In genomic region chr3:33099109-33099645, GRCh38 we compare ENCODE assay signal across 3 cellular contexts.
TF ChIP-seq lines count a peak whose summit lies in the region.

No MANE protein-coding gene starts in this region.

TF ChIP-seq in SK-N-SH, 30 proteins besides CTCF, POLR2A, EP300 and RAD21:
- TF ChIP-seq TCF12 (IDR thresholded peaks at IDR 0.05) (no peak), MEF2A (IDR thresholded peaks at IDR 0.05; ENCODE audit: borderline replicate concordance, low read depth) (no peak), IRF3 (IDR thresholded peaks at IDR 0.05; ENCODE audit: low read depth, low read length) (no peak), REST (IDR thresholded peaks at IDR 0.05; ENCODE audit: low read depth, low read length) (no peak), FOXJ3 (CRISPR knock-in tag; IDR thresholded peaks at IDR 0.05) (no peak), NFIC (IDR thresholded peaks at IDR 0.05; ENCODE audit: borderline replicate concordance) (no peak), EZH2phosphoT487 (IDR thresholded peaks at IDR 0.05; ENCODE audit: borderline replicate concordance, low read depth) (no peak)
- TF ChIP-seq, protein P1, sequence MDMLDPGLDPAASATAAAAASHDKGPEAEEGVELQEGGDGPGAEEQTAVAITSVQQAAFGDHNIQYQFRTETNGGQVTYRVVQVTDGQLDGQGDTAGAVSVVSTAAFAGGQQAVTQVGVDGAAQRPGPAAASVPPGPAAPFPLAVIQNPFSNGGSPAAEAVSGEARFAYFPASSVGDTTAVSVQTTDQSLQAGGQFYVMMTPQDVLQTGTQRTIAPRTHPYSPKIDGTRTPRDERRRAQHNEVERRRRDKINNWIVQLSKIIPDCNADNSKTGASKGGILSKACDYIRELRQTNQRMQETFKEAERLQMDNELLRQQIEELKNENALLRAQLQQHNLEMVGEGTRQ (IDR thresholded peaks at IDR 0.05; ENCODE audit: borderline replicate concordance, low read depth, low read length): no peak
- TF ChIP-seq, protein P2, sequence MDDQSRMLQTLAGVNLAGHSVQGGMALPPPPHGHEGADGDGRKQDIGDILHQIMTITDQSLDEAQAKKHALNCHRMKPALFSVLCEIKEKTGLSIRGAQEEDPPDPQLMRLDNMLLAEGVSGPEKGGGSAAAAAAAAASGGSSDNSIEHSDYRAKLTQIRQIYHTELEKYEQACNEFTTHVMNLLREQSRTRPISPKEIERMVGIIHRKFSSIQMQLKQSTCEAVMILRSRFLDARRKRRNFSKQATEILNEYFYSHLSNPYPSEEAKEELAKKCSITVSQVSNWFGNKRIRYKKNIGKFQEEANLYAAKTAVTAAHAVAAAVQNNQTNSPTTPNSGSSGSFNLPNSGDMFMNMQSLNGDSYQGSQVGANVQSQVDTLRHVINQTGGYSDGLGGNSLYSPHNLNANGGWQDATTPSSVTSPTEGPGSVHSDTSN (IDR thresholded peaks at IDR 0.05): no peak

TF ChIP-seq in SK-N-SH treated with all-trans-retinoic acid at 6 μM for 48 hours, 23 proteins besides CTCF, POLR2A, EP300 and RAD21:
- TF ChIP-seq ZC3H10 (CRISPR knock-in tag; IDR thresholded peaks at IDR 0.05) (no peak), BACH2 (CRISPR knock-in tag; IDR thresholded peaks at IDR 0.05; ENCODE audit: borderline replicate concordance) (no peak), ZNF70 (CRISPR knock-in tag; IDR thresholded peaks at IDR 0.05) (no peak), TCF4 (CRISPR knock-in tag; IDR thresholded peaks at IDR 0.05; ENCODE audit: borderline replicate concordance) (no peak), TOX (CRISPR knock-in tag; IDR thresholded peaks at IDR 0.05; ENCODE audit: borderline replicate concordance) (no peak), OSR1 (CRISPR knock-in tag; IDR thresholded peaks at IDR 0.05) (no peak), CSDC2 (CRISPR knock-in tag; IDR thresholded peaks at IDR 0.05) (no peak), ZNF8 (CRISPR knock-in tag; IDR thresholded peaks at IDR 0.05) (no peak), ARNTL (CRISPR knock-in tag; IDR thresholded peaks at IDR 0.05; ENCODE audit: borderline replicate concordance, low read depth) (no peak)
- TF ChIP-seq, protein P3, sequence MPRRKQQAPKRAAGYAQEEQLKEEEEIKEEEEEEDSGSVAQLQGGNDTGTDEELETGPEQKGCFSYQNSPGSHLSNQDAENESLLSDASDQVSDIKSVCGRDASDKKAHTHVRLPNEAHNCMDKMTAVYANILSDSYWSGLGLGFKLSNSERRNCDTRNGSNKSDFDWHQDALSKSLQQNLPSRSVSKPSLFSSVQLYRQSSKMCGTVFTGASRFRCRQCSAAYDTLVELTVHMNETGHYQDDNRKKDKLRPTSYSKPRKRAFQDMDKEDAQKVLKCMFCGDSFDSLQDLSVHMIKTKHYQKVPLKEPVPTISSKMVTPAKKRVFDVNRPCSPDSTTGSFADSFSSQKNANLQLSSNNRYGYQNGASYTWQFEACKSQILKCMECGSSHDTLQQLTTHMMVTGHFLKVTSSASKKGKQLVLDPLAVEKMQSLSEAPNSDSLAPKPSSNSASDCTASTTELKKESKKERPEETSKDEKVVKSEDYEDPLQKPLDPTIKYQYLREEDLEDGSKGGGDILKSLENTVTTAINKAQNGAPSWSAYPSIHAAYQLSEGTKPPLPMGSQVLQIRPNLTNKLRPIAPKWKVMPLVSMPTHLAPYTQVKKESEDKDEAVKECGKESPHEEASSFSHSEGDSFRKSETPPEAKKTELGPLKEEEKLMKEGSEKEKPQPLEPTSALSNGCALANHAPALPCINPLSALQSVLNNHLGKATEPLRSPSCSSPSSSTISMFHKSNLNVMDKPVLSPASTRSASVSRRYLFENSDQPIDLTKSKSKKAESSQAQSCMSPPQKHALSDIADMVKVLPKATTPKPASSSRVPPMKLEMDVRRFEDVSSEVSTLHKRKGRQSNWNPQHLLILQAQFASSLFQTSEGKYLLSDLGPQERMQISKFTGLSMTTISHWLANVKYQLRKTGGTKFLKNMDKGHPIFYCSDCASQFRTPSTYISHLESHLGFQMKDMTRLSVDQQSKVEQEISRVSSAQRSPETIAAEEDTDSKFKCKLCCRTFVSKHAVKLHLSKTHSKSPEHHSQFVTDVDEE (CRISPR knock-in tag; IDR thresholded peaks at IDR 0.05): no peak

TF ChIP-seq in K562, 482 proteins besides CTCF, POLR2A, EP300 and RAD21:
- TF ChIP-seq ZFP36 (IDR thresholded peaks at IDR 0.05; ENCODE audit: low read depth, low read length, partially characterized antibody): no peak
- peak; percentile 1 for TF ChIP-seq PRDM10 (IDR thresholded peaks at IDR 0.05; ENCODE audit: partially characterized antibody)
- peak in 1 of 2 experiments; percentile 56; a peak in 2 of 4 replicates for TF ChIP-seq NONO (IDR thresholded peaks at IDR 0.05; ENCODE audit: low read depth in 2 of 2, low read length in 1 of 2)
- TF ChIP-seq, protein P4, sequence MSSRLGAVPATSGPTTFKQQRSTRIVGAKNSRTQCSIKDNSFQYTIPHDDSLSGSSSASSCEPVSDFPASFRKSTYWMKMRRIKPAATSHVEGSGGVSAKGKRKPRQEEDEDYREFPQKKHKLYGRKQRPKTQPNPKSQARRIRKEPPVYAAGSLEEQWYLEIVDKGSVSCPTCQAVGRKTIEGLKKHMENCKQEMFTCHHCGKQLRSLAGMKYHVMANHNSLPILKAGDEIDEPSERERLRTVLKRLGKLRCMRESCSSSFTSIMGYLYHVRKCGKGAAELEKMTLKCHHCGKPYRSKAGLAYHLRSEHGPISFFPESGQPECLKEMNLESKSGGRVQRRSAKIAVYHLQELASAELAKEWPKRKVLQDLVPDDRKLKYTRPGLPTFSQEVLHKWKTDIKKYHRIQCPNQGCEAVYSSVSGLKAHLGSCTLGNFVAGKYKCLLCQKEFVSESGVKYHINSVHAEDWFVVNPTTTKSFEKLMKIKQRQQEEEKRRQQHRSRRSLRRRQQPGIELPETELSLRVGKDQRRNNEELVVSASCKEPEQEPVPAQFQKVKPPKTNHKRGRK (tag; IDR thresholded peaks at IDR 0.05): peak; percentile 70; the same call in 1 of the 2 replicates
TF ChIP-seq in K562: peak in this region for 3.
